ENCODE assay signal across 10 cellular contexts in genomic region chr5:111227805-111228204, GRCh38. TPM values are rescaled to one million over a fixed set of nuclear protein-coding genes. Genes with fewer than 3 reads are reported as not detected.
A peak's percentile ranks its signal among the peaks of the same experiment; 100 is the strongest.
DNase-seq lines count a peak whose midpoint lies in the region; ATAC-seq, FAIRE-seq and TF ChIP-seq lines count a peak whose summit lies in the region.
"Had no signal": no experiment of that assay in that cellular context is flagged by ENCODE, and none has a peak within 500 bp of the region (broad histone marks: within the 10 kb centered on the region; RNA-seq: fewer than 3 reads in every experiment).

No MANE protein-coding gene starts in this region.

- peak; percentile 69 for DNase-seq in BE2C
- DNase-seq in HFF-Myc (ENCODE audit: extremely low read depth, low read depth): peak; percentile 15
- DNase-seq in hepatic stellate cell (ENCODE audit: low spot score): peak; percentile 30
- DNase-seq in HTR-8/SVneo (ENCODE audit: insufficient read length, low spot score): no peak
- no peak for DNase-seq in type B pancreatic cell (ENCODE audit: extremely low spot score, unreplicated experiment)
- no peak for DNase-seq in cortex of kidney (lab: John Stamatoyannopoulos, UW)
- DNase-seq: DMS79 treated with DMSO at 0.1 percent for 48 hours had no signal

- H3K27me3 ChIP-seq in BE2C: no peaks in the 10 kb centered on the region

- H3K9me3 Mint-ChIP-seq in activated T-helper 17 cell treated with anti-CD3 and anti-CD28 coated beads, Interleukin-2, amount 50 U/mL, for 72 hours: no peaks in the 10 kb centered on the region
- H3K9me3 Mint-ChIP-seq in type B pancreatic cell: no peaks in the 10 kb centered on the region

- no peaks in the 10 kb centered on the region for H3K9me3 ChIP-seq in BE2C
- H3K9me3 ChIP-seq: esophagus muscularis mucosa had no signal

- no peak for FAIRE-seq in HTR-8/SVneo (lab: Jason Lieb, UNC)

- peaks cover 18% of the 10 kb centered on the region for H3K36me3 ChIP-seq in BE2C
- H3K36me3 ChIP-seq: esophagus muscularis mucosa had no signal

- H3K4me3 Mint-ChIP-seq in activated T-helper 17 cell treated with anti-CD3 and anti-CD28 coated beads, Interleukin-2, amount 50 U/mL, for 72 hours: peak overlapping the region; percentile 100
- no peak overlapping the region for H3K4me3 Mint-ChIP-seq in type B pancreatic cell

- TF ChIP-seq CTCF in BE2C (IDR thresholded peaks at IDR 0.05; ENCODE audit: low read depth, low read length) (no peak), HFF-Myc (IDR thresholded peaks at IDR 0.05; ENCODE audit: low read depth, low read length, missing control alignments) (no peak), type B pancreatic cell (conservative IDR thresholded peaks at IDR 0.05) (no peak)

- peak overlapping the region; percentile 97 for H3K27ac Mint-ChIP-seq in activated T-helper 17 cell treated with anti-CD3 and anti-CD28 coated beads, Interleukin-2, amount 50 U/mL, for 72 hours
- no peak overlapping the region for H3K27ac Mint-ChIP-seq in type B pancreatic cell

- H3K27me3 Mint-ChIP-seq in activated T-helper 17 cell treated with anti-CD3 and anti-CD28 coated beads, Interleukin-2, amount 50 U/mL, for 72 hours: no peaks in the 10 kb centered on the region
- peaks cover 47% of the 10 kb centered on the region for H3K27me3 Mint-ChIP-seq in type B pancreatic cell

- H3K36me3 Mint-ChIP-seq in activated T-helper 17 cell treated with anti-CD3 and anti-CD28 coated beads, Interleukin-2, amount 50 U/mL, for 72 hours (ENCODE audit: low read depth): peaks cover 49% of the 10 kb centered on the region
- H3K36me3 Mint-ChIP-seq in type B pancreatic cell: peaks cover 3% of the 10 kb centered on the region

- H3K4me1 Mint-ChIP-seq in activated T-helper 17 cell treated with anti-CD3 and anti-CD28 coated beads, Interleukin-2, amount 50 U/mL, for 72 hours: peaks cover 71% of the 10 kb centered on the region
- H3K4me1 Mint-ChIP-seq in type B pancreatic cell (ENCODE audit: unreplicated experiment): peaks cover 8% of the 10 kb centered on the region

- H3K4me1 ChIP-seq in BE2C: peaks cover 25% of the 10 kb centered on the region

- ATAC-seq in activated T-helper 17 cell treated with anti-CD3 and anti-CD28 coated beads, Interleukin-2, amount 50 U/mL, for 72 hours (replicated peaks): no peak
- no peak for ATAC-seq in GM18868 (IDR thresholded peaks at IDR 0.05; ENCODE audit: unreplicated experiment)

- H3K4me3 ChIP-seq in BE2C (ENCODE audit: low read depth, low read length) (peak overlapping the region; percentile 85), HFF-Myc (replicated peaks; ENCODE audit: low read depth, low read length) (no peak overlapping the region)
- H3K4me3 ChIP-seq: esophagus muscularis mucosa had no signal

RNA-seq across cellular contexts. Expression of gene CAMK4, which starts 3.6 kb away (rescaled TPM):
- 88.5 TPM for polyA plus RNA-seq in BE2C (2012; ENCODE audit: insufficient read depth, insufficient read length, low read depth)
- 10 to 100 TPM; 36.0 to 37.0 TPM for total RNA-seq in activated T-helper 17 cell treated with anti-CD3 and anti-CD28 coated beads, Interleukin-2, amount 50 U/mL, for 72 hours
- 11.2 and 15.6 TPM in 2 replicates for total RNA-seq in type B pancreatic cell (ENCODE audit: low replicate concordance)

Comparison
In these comparisons a context has a peak if more than half of its experiments do, and no peak if none do; other contexts are left out.
1. DNase-seq: peak in BE2C (single experiment), HFF-Myc (single experiment) and hepatic stellate cell (single experiment); none in HTR-8/SVneo (single experiment), type B pancreatic cell (single experiment) and cortex of kidney (single experiment).